19 cellular contexts compared by ENCODE assay signal in genomic region chr10:32408690-32409089, GRCh38.
"Had no signal": no experiment of that assay in that cellular context is flagged by ENCODE, and none has a peak within 500 bp of the region (broad histone marks: within the 10 kb centered on the region; RNA-seq: fewer than 3 reads in every experiment).

No MANE protein-coding gene starts in this region.

- H3K27me3 ChIP-seq: MG63 had no signal

- H3K36me3 ChIP-seq: MG63 had no signal

- H3K4me3 ChIP-seq: MG63 had no signal

- H3K9me3 ChIP-seq: MG63, SK-N-SH had no signal

- ATAC-seq: Panc1, PC-3 had no signal

- DNase-seq: KBM-7; MG63; NCI-H1092; NCI-H1105 treated with DMSO at 0.1 percent for 48 hours; NCI-H1417 treated with DMSO at 0.1 percent for 48 hours; NCI-H146; NCI-H1694 treated with DMSO at 0.1 percent for 48 hours; NCI-H1930; NCI-H2081; NCI-H2107; NCI-H2227 treated with DMSO at 0.1 percent for 48 hours; NCI-H524; NCI-H526 treated with DMSO at 0.1 percent for 48 hours; NCI-H748 treated with DMSO at 0.1 percent for 48 hours; NK-92 treated with Interleukin-12 subunit alpha and Interleukin-12 subunit beta, amount 100 ng/mL, for 24 hours; PC-3; SHP77; SK-N-SH had no signal
